In the genomic region with DNA sequence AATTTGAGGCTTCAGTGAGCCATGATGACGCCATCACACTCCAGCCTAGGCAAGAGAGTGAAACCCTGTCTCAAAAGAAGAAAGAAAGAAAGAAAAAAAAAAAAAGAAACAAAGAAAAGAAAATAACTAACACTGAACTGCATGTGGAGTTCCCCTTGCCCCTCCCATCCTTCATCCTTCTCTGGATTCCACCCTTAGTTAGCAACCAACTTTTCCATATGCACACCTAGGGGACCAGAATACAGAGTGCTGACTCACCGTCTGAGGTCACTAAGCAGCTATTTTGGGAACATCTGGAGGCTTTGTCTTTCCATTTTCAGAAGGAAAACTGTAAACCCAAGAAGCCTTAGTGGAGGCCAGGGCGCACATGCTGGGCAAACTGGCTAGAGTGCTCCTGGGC, we compare ENCODE assay signal across 26 cellular contexts.
DNase-seq lines count a peak whose midpoint lies in the region; ATAC-seq and TF ChIP-seq lines count a peak whose summit lies in the region.
"Had no signal": no experiment of that assay in that cellular context is flagged by ENCODE, and none has a peak within 500 bp of the region (broad histone marks: within the 10 kb centered on the region; RNA-seq: fewer than 3 reads in every experiment).

No MANE protein-coding gene starts in this region.

- no peak overlapping the region for H3K4me3 ChIP-seq in left ventricle myocardium inferior
- no peak overlapping the region for H3K4me3 ChIP-seq in spleen

- H3K9me3 ChIP-seq in left ventricle myocardium inferior (replicated peaks) (no peaks in the 10 kb centered on the region), spleen (no peaks in the 10 kb centered on the region)
- H3K9me3 ChIP-seq: SK-N-SH had no signal

- WGBS in spleen, 5 donors = 76 to 88% (median 79%) methylated on average over 3 of the region's 3 CpGs

- peaks cover 5% of the 10 kb centered on the region for H3K27me3 Mint-ChIP-seq in dendritic cell treated with granulocyte-macrophage colony-stimulating factor and Interleukin-4, amounts not matched to agents 40 ng/mL and 50 ng/mL, for 4 days
- H3K27me3 Mint-ChIP-seq: type B pancreatic cell had no signal

- no peak overlapping the region for H3K4me3 Mint-ChIP-seq in dendritic cell treated with granulocyte-macrophage colony-stimulating factor and Interleukin-4, amounts not matched to agents 40 ng/mL and 50 ng/mL, for 4 days
- H3K4me3 Mint-ChIP-seq: activated CD8-positive, alpha-beta T cell treated with anti-CD3 and anti-CD28 coated beads for 36 hours; activated naive CD8-positive, alpha-beta T cell treated with anti-CD3 and anti-CD28 coated beads for 36 hours; neural crest cell; T-helper 1 cell treated with Interleukin-12 subunit alpha and Interleukin-12 subunit beta and Interleukin-4 antibody, amounts not matched to agents 30 μg/mL and 1 μg/mL, for 36 hours; type B pancreatic cell had no signal

- H3K9me3 Mint-ChIP-seq in dendritic cell treated with granulocyte-macrophage colony-stimulating factor and Interleukin-4, amounts not matched to agents 40 ng/mL and 50 ng/mL, for 4 days = peaks cover 9% of the 10 kb centered on the region
- H3K9me3 Mint-ChIP-seq: activated CD8-positive, alpha-beta T cell treated with anti-CD3 and anti-CD28 coated beads for 36 hours; activated naive CD8-positive, alpha-beta T cell treated with anti-CD3 and anti-CD28 coated beads for 36 hours; neural crest cell; T-helper 1 cell treated with Interleukin-12 subunit alpha and Interleukin-12 subunit beta and Interleukin-4 antibody, amounts not matched to agents 30 μg/mL and 1 μg/mL, for 36 hours; type B pancreatic cell had no signal

- no peaks in the 10 kb centered on the region for H3K4me1 ChIP-seq in left ventricle myocardium inferior
- H3K4me1 ChIP-seq in spleen = peaks cover 0 to 9% (median 0%) of the 10 kb centered on the region in 6 donors
- H3K4me1 ChIP-seq: parathyroid adenoma had no signal

- peak; percentile 5 for DNase-seq in Daoy (ENCODE audit: low read depth)
- peak; percentile 16 for DNase-seq in HS-5 (ENCODE audit: low read depth)
- DNase-seq in kidney tubule cell (ENCODE audit: low spot score) = peak; percentile 73
- DNase-seq in left ventricle myocardium inferior = no peak
- DNase-seq in spleen = no peak
- DNase-seq: activated CD8-positive, alpha-beta T cell treated with anti-CD3 and anti-CD28 coated beads for 36 hours; activated naive CD8-positive, alpha-beta T cell treated with anti-CD3 and anti-CD28 coated beads for 36 hours; aorta; central memory CD4-positive, alpha-beta T cell; EL; glutamatergic neuron; KG1; kidney glomerular epithelial cell; MV-4-11; NCI-H2171; NCI-H510A; right cardiac atrium; SK-N-SH; stimulated activated CD4-positive, alpha-beta T cell treated with anti-CD3 and anti-CD28 coated beads, Interleukin-12 subunit alpha, Interleukin-12 subunit beta, amount 100 ng/mL, for 4 hours; stimulated activated CD4-positive, alpha-beta T cell treated with anti-CD3 and anti-CD28 coated beads, Interleukin-4, amount 100 ng/mL, for 1 hour had no signal

- no peaks in the 10 kb centered on the region for H3K36me3 Mint-ChIP-seq in dendritic cell treated with granulocyte-macrophage colony-stimulating factor and Interleukin-4, amounts not matched to agents 40 ng/mL and 50 ng/mL, for 4 days (ENCODE audit: low read depth)
- H3K36me3 Mint-ChIP-seq: activated naive CD8-positive, alpha-beta T cell treated with anti-CD3 and anti-CD28 coated beads for 36 hours; type B pancreatic cell had no signal

- no peak for TF ChIP-seq POLR2A in spleen (IDR thresholded peaks at IDR 0.05)

- no peak for TF ChIP-seq CTCF in left ventricle myocardium inferior (IDR thresholded peaks at IDR 0.05; ENCODE audit: borderline replicate concordance)
- no peak for TF ChIP-seq CTCF in spleen (IDR thresholded peaks at IDR 0.05 in 8 of 11, conservative IDR thresholded peaks at IDR 0.05 in 3 of 11)

- H3K4me1 Mint-ChIP-seq in dendritic cell treated with granulocyte-macrophage colony-stimulating factor and Interleukin-4, amounts not matched to agents 40 ng/mL and 50 ng/mL, for 4 days (ENCODE audit: low read depth) = peaks cover 93% of the 10 kb centered on the region
- H3K4me1 Mint-ChIP-seq: activated naive CD8-positive, alpha-beta T cell treated with anti-CD3 and anti-CD28 coated beads for 36 hours; neural crest cell had no signal

- intact Hi-C loops in dendritic cell treated with granulocyte-macrophage colony-stimulating factor and Interleukin-4, amounts not matched to agents 40 ng/mL and 50 ng/mL, for 4 days (cut with micrococcal nuclease) = no loop called here
- intact Hi-C loops in left ventricle myocardium inferior (cut with micrococcal nuclease) (no loop called here), spleen (cut with DNase I; ENCODE audit: low total_unique reads) (no loop called here)

- H3K36me3 ChIP-seq in left ventricle myocardium inferior = no peaks in the 10 kb centered on the region
- H3K36me3 ChIP-seq in spleen = no peaks in the 10 kb centered on the region

- peak overlapping the region; percentile 5 for H3K27ac Mint-ChIP-seq in dendritic cell treated with granulocyte-macrophage colony-stimulating factor and Interleukin-4, amounts not matched to agents 40 ng/mL and 50 ng/mL, for 4 days
- H3K27ac Mint-ChIP-seq: activated CD8-positive, alpha-beta T cell treated with anti-CD3 and anti-CD28 coated beads for 36 hours; activated naive CD8-positive, alpha-beta T cell treated with anti-CD3 and anti-CD28 coated beads for 36 hours; T-helper 1 cell treated with Interleukin-12 subunit alpha and Interleukin-12 subunit beta and Interleukin-4 antibody, amounts not matched to agents 30 μg/mL and 1 μg/mL, for 36 hours; type B pancreatic cell had no signal

- H3K27me3 ChIP-seq in left ventricle myocardium inferior (ENCODE audit: low read depth) (peaks cover 34% of the 10 kb centered on the region), spleen (replicated peaks in 1 of 7) (no peaks in the 10 kb centered on the region)

- H3K27ac ChIP-seq in left ventricle myocardium inferior (replicated peaks) = no peak overlapping the region
- H3K27ac ChIP-seq in spleen = no peak overlapping the region
- H3K27ac ChIP-seq: parathyroid adenoma had no signal

- no peak for ATAC-seq in HG02938 (IDR thresholded peaks at IDR 0.05; ENCODE audit: unreplicated experiment)
- ATAC-seq: activated CD8-positive, alpha-beta T cell treated with anti-CD3 and anti-CD28 coated beads for 36 hours; right cardiac atrium had no signal

Comparison
In these comparisons a context has a peak if more than half of its experiments do, and no peak if none do; other contexts are left out.
1. DNase-seq: peak in Daoy (single experiment), HS-5 (single experiment) and kidney tubule cell (single experiment); none in left ventricle myocardium inferior (single experiment) and spleen (single experiment).